ENCODE assay signal across 10 cellular contexts in the genomic region with DNA sequence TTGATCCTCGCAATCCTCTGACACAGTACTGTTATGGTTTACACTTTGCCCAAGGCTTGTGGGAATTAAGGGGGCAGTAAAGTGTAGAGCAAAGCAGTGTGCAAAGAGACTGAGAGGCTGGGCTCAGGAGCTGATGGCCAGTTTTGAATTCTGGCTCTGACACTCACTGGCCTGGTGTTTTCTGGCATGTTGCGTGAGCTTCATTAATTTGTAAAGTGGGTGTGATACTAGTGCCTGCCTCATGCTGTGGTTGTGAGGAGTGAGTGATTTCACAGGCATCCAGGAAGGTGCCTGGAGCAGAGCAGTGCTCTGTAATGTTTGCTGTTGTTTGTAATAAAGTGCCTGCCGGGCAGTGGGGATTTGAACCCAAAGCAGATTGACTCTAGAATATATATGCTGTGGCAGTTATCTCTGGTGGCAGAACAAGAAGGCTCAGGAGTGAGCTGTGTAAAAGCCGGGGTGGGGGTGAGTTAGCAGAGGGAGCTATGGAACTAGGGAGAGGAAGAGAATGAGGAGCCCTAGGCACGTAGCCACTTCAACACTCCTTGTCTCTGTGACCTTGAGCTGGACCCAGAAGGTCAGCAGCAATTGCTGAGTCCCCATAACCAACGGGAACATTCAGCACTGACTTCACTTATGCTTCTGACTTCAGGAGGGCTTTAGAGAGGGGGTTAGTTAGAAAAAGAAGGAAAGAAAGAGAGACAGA.
DNase-seq lines count a peak whose midpoint lies in the region; ATAC-seq and TF ChIP-seq lines count a peak whose summit lies in the region.
"Had no signal": no experiment of that assay in that cellular context is flagged by ENCODE, and none has a peak within 500 bp of the region (broad histone marks: within the 10 kb centered on the region; RNA-seq: fewer than 3 reads in every experiment).

No MANE protein-coding gene starts in this region.

- intact Hi-C loops in CD14-positive monocyte (cut with micrococcal nuclease), result no loop called here
- intact Hi-C loops in CD4-positive, alpha-beta T cell (cut with DNase I, micrococcal nuclease), result no loop called here

- H3K9me3 Mint-ChIP-seq in CD14-positive monocyte (no peaks in the 10 kb centered on the region), HFFc6 (no peaks in the 10 kb centered on the region)
- H3K9me3 Mint-ChIP-seq in CD4-positive, alpha-beta T cell, result no peaks in the 10 kb centered on the region

- no peaks in the 10 kb centered on the region for H3K27me3 Mint-ChIP-seq in CD14-positive monocyte (ENCODE audit: low read depth in 3 of 3)
- no peaks in the 10 kb centered on the region; the same call in 1 of the 2 replicates for H3K27me3 Mint-ChIP-seq in HFFc6 (ENCODE audit: insufficient read depth)
- H3K27me3 Mint-ChIP-seq in CD4-positive, alpha-beta T cell, result no peaks in the 10 kb centered on the region

- H3K4me1 Mint-ChIP-seq in CD14-positive monocyte (peaks cover 7% of the 10 kb centered on the region), HFFc6 (ENCODE audit: low read depth) (peaks cover 49% of the 10 kb centered on the region)
- H3K4me1 Mint-ChIP-seq in CD4-positive, alpha-beta T cell (ENCODE audit: low read depth), result no peaks in the 10 kb centered on the region

- ATAC-seq in GM18505 (IDR thresholded peaks at IDR 0.05; ENCODE audit: unreplicated experiment), result no peak
- no peak for ATAC-seq in CD4-positive, alpha-beta T cell (ENCODE audit: poor library complexity)

- CTCF ChIA-PET in CD4-positive, alpha-beta T cell (lab: Charles Lee), result no interaction called here

- H3K36me3 ChIP-seq in WERI-Rb-1, result no peaks in the 10 kb centered on the region

- no peak for TF ChIP-seq CTCF in CD14-positive monocyte (IDR thresholded peaks at IDR 0.05)
- no peak for TF ChIP-seq CTCF in HFFc6 (IDR thresholded peaks at IDR 0.05)
- no peak for TF ChIP-seq CTCF in astrocyte of the spinal cord (IDR thresholded peaks at IDR 0.05; ENCODE audit: low read depth, low read length)
- no peak for TF ChIP-seq CTCF in CD4-positive, alpha-beta T cell (IDR thresholded peaks at IDR 0.05)
- TF ChIP-seq CTCF in WERI-Rb-1 (IDR thresholded peaks at IDR 0.05; ENCODE audit: low read depth, low read length), result no peak

- peak overlapping the region in 4 of 7 donors; percentile 10 to 84 (median 48) for H3K27ac Mint-ChIP-seq in CD14-positive monocyte
- H3K27ac Mint-ChIP-seq in HFFc6, result peak overlapping the region; percentile 71
- no peak overlapping the region for H3K27ac Mint-ChIP-seq in CD4-positive, alpha-beta T cell

- DNase-seq in CD14-positive monocyte (ENCODE audit: low spot score) (no peak), HFFc6 (peak; percentile 68), astrocyte of the spinal cord (ENCODE audit: low read depth, low spot score) (peak; percentile 68), kidney glomerular epithelial cell (lab: John Stamatoyannopoulos, UW) (peak; percentile 36), HT-29 (ENCODE audit: low spot score) (no peak), WERI-Rb-1 (no peak)
- no peak for DNase-seq in CD4-positive, alpha-beta T cell
- DNase-seq: activated effector memory CD4-positive, alpha-beta T cell treated with anti-CD3 and anti-CD28 coated beads, Interleukin-2, amount 50 U/mL, for 16 hours; NCI-H345 had no signal

- no peak overlapping the region for H3K4me3 Mint-ChIP-seq in CD14-positive monocyte
- H3K4me3 Mint-ChIP-seq in HFFc6, result peak overlapping the region; percentile 3; the same call in 1 of the 2 replicates
- no peak overlapping the region for H3K4me3 Mint-ChIP-seq in CD4-positive, alpha-beta T cell

- H3K4me3 ChIP-seq in astrocyte of the spinal cord (ENCODE audit: low read depth, low read length) (no peak overlapping the region), WERI-Rb-1 (ENCODE audit: low read depth, low read length) (no peak overlapping the region)

- no peak overlapping the region for H3K27ac ChIP-seq in CD4-positive, alpha-beta T cell (ENCODE audit: low read depth, low read length)
- no peak overlapping the region for H3K27ac ChIP-seq in WERI-Rb-1

- H3K9me3 ChIP-seq in CD4-positive, alpha-beta T cell (ENCODE audit: control insufficient read depth, low read length), result no peaks in the 10 kb centered on the region
- H3K9me3 ChIP-seq in WERI-Rb-1 (ENCODE audit: severe bottlenecking), result no peaks in the 10 kb centered on the region

- in situ Hi-C loops in astrocyte of the spinal cord (cut with HindIII; ENCODE audit: low sequenced_read_pairs), result no loop called here

- H3K36me3 Mint-ChIP-seq in CD14-positive monocyte, result peaks cover 93 to 95% of the 10 kb centered on the region in 2 donors
- H3K36me3 Mint-ChIP-seq in HFFc6 (ENCODE audit: low read depth), result peaks cover 13% of the 10 kb centered on the region
- H3K36me3 Mint-ChIP-seq in CD4-positive, alpha-beta T cell (ENCODE audit: low read depth), result peaks cover 96% of the 10 kb centered on the region

- TF ChIP-seq POLR2A in GM18505 (IDR thresholded peaks at IDR 0.05; ENCODE audit: borderline replicate concordance, extremely low read depth, insufficient read depth, insufficient read length), result no peak

- POLR2A ChIA-PET in CD4-positive, alpha-beta T cell (lab: Charles Lee), result no interaction called here

- H3K27me3 ChIP-seq in CD4-positive, alpha-beta T cell (ENCODE audit: control insufficient read depth, insufficient read depth, low read length), result no peaks in the 10 kb centered on the region
- peaks cover 72% of the 10 kb centered on the region for H3K27me3 ChIP-seq in WERI-Rb-1 (ENCODE audit: insufficient read depth, low read depth, severe bottlenecking)

Comparison
In these comparisons a context has a peak if more than half of its experiments do, and no peak if none do; other contexts are left out.
1. DNase-seq: peak in HFFc6 (single experiment), astrocyte of the spinal cord (single experiment) and kidney glomerular epithelial cell (single experiment); none in CD14-positive monocyte (single experiment), HT-29 (single experiment), CD4-positive, alpha-beta T cell (0 of 10) and WERI-Rb-1 (single experiment).